Comparison of ENCODE assay signal across 8 cellular contexts in genomic region chr10:100371707-100372027, GRCh38. TPM values are rescaled to one million over a fixed set of nuclear protein-coding genes. Genes with fewer than 3 reads are reported as not detected.
DNase-seq lines count a peak whose midpoint lies in the region; ATAC-seq and TF ChIP-seq lines count a peak whose summit lies in the region.
"Not testable (repeated sequence)": the region's sequence is repeated elsewhere in the genome, so short reads cannot be mapped to it uniquely, and the experiment has no call there.

No MANE protein-coding gene starts in this region.

- ATAC-seq in T-helper 17 cell = not testable (repeated sequence)

- H3K4me1 ChIP-seq in A673 (ENCODE audit: insufficient read depth, low read length, poor library complexity, severe bottlenecking) = peaks cover 30% of the 10 kb centered on the region
- peaks cover 25% of the 10 kb centered on the region for H3K4me1 ChIP-seq in HUES6 (ENCODE audit: control insufficient read depth, insufficient read depth, low read length)
- H3K4me1 ChIP-seq in adipocyte (ENCODE audit: control insufficient read depth, insufficient read depth, low read length) = peaks cover 43% of the 10 kb centered on the region
- peaks cover 12% of the 10 kb centered on the region for H3K4me1 ChIP-seq in endodermal cell (ENCODE audit: control insufficient read depth, insufficient read depth, low read length)
- peaks cover 31% of the 10 kb centered on the region for H3K4me1 ChIP-seq in neural progenitor cell

- peaks cover 28% of the 10 kb centered on the region for H3K79me2 ChIP-seq in neural progenitor cell (ENCODE audit: low read depth)

- not testable (repeated sequence) for DNase-seq in A673 (ENCODE audit: low spot score); T-helper 17 cell; adipocyte (ENCODE audit: low read depth); endodermal cell; neural progenitor cell (ENCODE audit: low spot score)

- not testable (repeated sequence) for H3K27me3 ChIP-seq in A673 (replicated peaks; ENCODE audit: insufficient read depth, low read depth, low read length, poor library complexity); HUES6 (ENCODE audit: control insufficient read depth, insufficient read depth, low read length); adipocyte (replicated peaks; ENCODE audit: control insufficient read depth, insufficient read depth, low read length); endodermal cell (ENCODE audit: control insufficient read depth, insufficient read depth, low read length, poor library complexity, severe bottlenecking); layer of hippocampus (ENCODE audit: control insufficient read depth, insufficient read depth, low read length); neural progenitor cell

- not testable (repeated sequence) for H2AFZ ChIP-seq in neural progenitor cell (replicated peaks)

- H3K27me3 Mint-ChIP-seq in T-helper 17 cell; endodermal cell (ENCODE audit: insufficient read depth); neural progenitor cell (ENCODE audit: insufficient read depth, low read depth); stimulated activated naive CD8-positive, alpha-beta T cell treated with anti-CD3 and anti-CD28 coated beads, Interleukin-15, Interleukin-2, amounts not matched to agents 100 ng/mL and 50 ng/mL, for 24 hours: not testable (repeated sequence)

- not testable (repeated sequence) for H3K9me3 Mint-ChIP-seq in endodermal cell; neural progenitor cell; stimulated activated naive CD8-positive, alpha-beta T cell treated with anti-CD3 and anti-CD28 coated beads, Interleukin-15, Interleukin-2, amounts not matched to agents 100 ng/mL and 50 ng/mL, for 24 hours

- H3K4me3 ChIP-seq in A673 (ENCODE audit: low read depth, low read length, poor library complexity, severe bottlenecking); HUES6 (ENCODE audit: low read depth, low read length); endodermal cell (ENCODE audit: low read length); neural progenitor cell: not testable (repeated sequence)
- peak overlapping the region; percentile 54 for H3K4me3 ChIP-seq in adipocyte (ENCODE audit: low read length)

- H4K20me1 ChIP-seq in neural progenitor cell (ENCODE audit: low read depth) = not testable (repeated sequence)

- H3K9me3 ChIP-seq in A673 (ENCODE audit: low read depth, low read length, poor library complexity, severe bottlenecking); HUES6 (ENCODE audit: control insufficient read depth, insufficient read depth, low read depth, low read length); T-helper 17 cell (ENCODE audit: control insufficient read depth, low read length, poor library complexity, severe bottlenecking); adipocyte (ENCODE audit: control insufficient read depth, low read length); endodermal cell (ENCODE audit: control insufficient read depth, low read length); neural progenitor cell (ENCODE audit: low read depth): not testable (repeated sequence)

- WGBS in endodermal cell (ENCODE audit: insufficient coverage in 1 of 2, insufficient read length in 1 of 2), 2 experiments = 93 to 94% methylated on average over 3 to 7 of the region's 7 CpGs

- H3K4me1 Mint-ChIP-seq in T-helper 17 cell = peaks cover 17% of the 10 kb centered on the region
- H3K4me1 Mint-ChIP-seq in endodermal cell = peaks cover 15% of the 10 kb centered on the region
- H3K4me1 Mint-ChIP-seq in neural progenitor cell = peaks cover 25% of the 10 kb centered on the region
- H3K4me1 Mint-ChIP-seq in stimulated activated naive CD8-positive, alpha-beta T cell treated with anti-CD3 and anti-CD28 coated beads, Interleukin-15, Interleukin-2, amounts not matched to agents 100 ng/mL and 50 ng/mL, for 24 hours (ENCODE audit: low read depth) = peaks cover 28% of the 10 kb centered on the region

- intact Hi-C loops in A673 (cut with micrococcal nuclease; ENCODE audit: unreplicated experiment) = not testable (repeated sequence)

- H3K9ac ChIP-seq in HUES6 (ENCODE audit: low read length) = peak overlapping the region; percentile 24
- H3K9ac ChIP-seq in adipocyte (ENCODE audit: low read length) = peak overlapping the region; percentile 82
- not testable (repeated sequence) for H3K9ac ChIP-seq in endodermal cell (ENCODE audit: extremely low read depth, low read length, poor library complexity, severe bottlenecking); neural progenitor cell

- not testable (repeated sequence) for H3K36me3 ChIP-seq in A673 (ENCODE audit: insufficient read depth, low read length, poor library complexity, severe bottlenecking); HUES6 (ENCODE audit: control insufficient read depth, insufficient read depth, low read length); adipocyte (ENCODE audit: control insufficient read depth, insufficient read depth, low read length, severe bottlenecking); endodermal cell (ENCODE audit: control insufficient read depth, insufficient read depth, low read length); neural progenitor cell

- H3K36me3 Mint-ChIP-seq in T-helper 17 cell (ENCODE audit: low read depth); endodermal cell (ENCODE audit: low read depth); neural progenitor cell; stimulated activated naive CD8-positive, alpha-beta T cell treated with anti-CD3 and anti-CD28 coated beads, Interleukin-15, Interleukin-2, amounts not matched to agents 100 ng/mL and 50 ng/mL, for 24 hours (ENCODE audit: low read depth): not testable (repeated sequence)

- POLR2A ChIA-PET in A673 (lab: Charles Lee; ENCODE audit: low non-redundant PET) = not testable (repeated sequence)

- TF ChIP-seq CTCF in A673 (conservative IDR thresholded peaks at IDR 0.05; ENCODE audit: low read depth, low read length); endodermal cell (conservative IDR thresholded peaks at IDR 0.05); neural progenitor cell (IDR thresholded peaks at IDR 0.05): not testable (repeated sequence)

- H3K4me2 ChIP-seq in neural progenitor cell = peak overlapping the region; percentile 42

- H3K4me3 Mint-ChIP-seq in T-helper 17 cell = peak overlapping the region; percentile 86
- H3K4me3 Mint-ChIP-seq in endodermal cell = not testable (repeated sequence)
- peak overlapping the region; percentile 43 for H3K4me3 Mint-ChIP-seq in neural progenitor cell
- H3K4me3 Mint-ChIP-seq in stimulated activated naive CD8-positive, alpha-beta T cell treated with anti-CD3 and anti-CD28 coated beads, Interleukin-15, Interleukin-2, amounts not matched to agents 100 ng/mL and 50 ng/mL, for 24 hours = peak overlapping the region; percentile 73

- peak overlapping the region; percentile 94 for H3K27ac Mint-ChIP-seq in T-helper 17 cell
- not testable (repeated sequence) for H3K27ac Mint-ChIP-seq in endodermal cell; stimulated activated naive CD8-positive, alpha-beta T cell treated with anti-CD3 and anti-CD28 coated beads, Interleukin-15, Interleukin-2, amounts not matched to agents 100 ng/mL and 50 ng/mL, for 24 hours
- peak overlapping the region; percentile 1 for H3K27ac Mint-ChIP-seq in neural progenitor cell

- peak overlapping the region; percentile 71 for H3K27ac ChIP-seq in A673 (ENCODE audit: low read depth, low read length, poor library complexity, severe bottlenecking)
- H3K27ac ChIP-seq in HUES6 (ENCODE audit: low read depth, low read length) = peak overlapping the region; percentile 32; the same call in 1 of the 2 replicates
- H3K27ac ChIP-seq in endodermal cell (ENCODE audit: low read depth, low read length) = peak overlapping the region; percentile 59
- peak overlapping the region; percentile 75 for H3K27ac ChIP-seq in layer of hippocampus (ENCODE audit: low read depth, low read length)
- H3K27ac ChIP-seq in neural progenitor cell = peak overlapping the region; percentile 99

- H3F3A ChIP-seq in neural progenitor cell (ENCODE audit: low read depth) = peaks cover 56% of the 10 kb centered on the region

- CTCF ChIA-PET in A673 (lab: Charles Lee) = not testable (repeated sequence)

- not testable (repeated sequence) for BruUV-seq in A673 (replicated peaks; lab: Mats Ljungman, UMichigan)

RNA-seq across cellular contexts. Expression of gene SCD, which starts 24.6 kb away (rescaled TPM):
- 519 and 559 TPM in 2 replicates for total RNA-seq in A673 (2021)
- total RNA-seq in T-helper 17 cell = 1 to 10 TPM in 1 of 2 donors, under 1 TPM in 1; 0.77 to 1.5 TPM
- 100 to 1,000 TPM; 369 to 442 TPM for total RNA-seq in endodermal cell
- polyA plus RNA-seq in endodermal cell (2013, experiment 1 of 2) = 672 TPM
- 688 TPM for polyA plus RNA-seq in endodermal cell (2013, experiment 2 of 2)
- 448 and 468 TPM in 2 replicates for total RNA-seq in neural progenitor cell (ENCODE audit: low replicate concordance)

RNA-seq across cellular contexts. Expression of gene PKD2L1, which starts 41.6 kb away (rescaled TPM):
- total RNA-seq in A673 (2021) (not detected in 2 replicates), T-helper 17 cell (under 1 TPM in 1 of 2 donors, not detected in 1; 0.80 TPM), endodermal cell (not detected), neural progenitor cell (ENCODE audit: low replicate concordance) (not detected in 2 replicates)
- polyA plus RNA-seq in endodermal cell (2013, experiment 1 of 2) = 0.11 TPM
- polyA plus RNA-seq in endodermal cell (2013, experiment 2 of 2) = 0.58 TPM

Comparison
In these comparisons a context has a peak if more than half of its experiments do, and no peak if none do; other contexts are left out.
1. H3K27ac ChIP-seq: peak in every context shown above with its lines; median percentile 99 in neural progenitor cell; 75 in layer of hippocampus; 71 in A673; 59 in endodermal cell; 32 in HUES6.
2. RNA of gene SCD, which starts 24.6 kb away (total RNA-seq): 519 to 559 TPM in A673, 448 to 468 TPM in neural progenitor cell and 369 to 442 TPM in endodermal cell; 0.77 to 1.5 TPM in T-helper 17 cell; every median in the first group is over 100 times any median in the second.